In genomic region chr3:152302521-152303021, GRCh38 we compare ENCODE assay signal across 7 cellular contexts. TPM values are rescaled to one million over a fixed set of nuclear protein-coding genes. Genes with fewer than 3 reads are reported as not detected.
DNase-seq lines count a peak whose midpoint lies in the region; ATAC-seq, FAIRE-seq and TF ChIP-seq lines count a peak whose summit lies in the region.

No MANE protein-coding gene starts in this region.

- DNase-seq in HFFc6 (peak; percentile 90), NCI-H1105 treated with DMSO at 0.1 percent for 48 hours (lab: John Stamatoyannopoulos, UW) (peak; percentile 52), HTR-8/SVneo (ENCODE audit: insufficient read length, low spot score) (no peak), mesenteric fat pad (ENCODE audit: low spot score) (no peak)
- no peak for DNase-seq in central memory CD8-positive, alpha-beta T cell (ENCODE audit: low spot score in 2 of 2)
- DNase-seq in naive thymus-derived CD8-positive, alpha-beta T cell = no peak

- POLR2A ChIA-PET in naive thymus-derived CD8-positive, alpha-beta T cell (lab: Charles Lee) = interaction anchor here (0.6 to 1.0 kb wide), 2 partner anchors 45 to 148 kb away, joined by 3 read pairs; no protein-coding TSS in a partner anchor

- ATAC-seq in GM18858 (IDR thresholded peaks at IDR 0.05; ENCODE audit: unreplicated experiment) = peak; percentile 66
- peak; percentile 31 for ATAC-seq in central memory CD8-positive, alpha-beta T cell (replicated peaks; ENCODE audit: extremely low read depth, poor library complexity, severe bottlenecking)
- peak in 1 of 2 donors; percentile 40 for ATAC-seq in naive thymus-derived CD8-positive, alpha-beta T cell

- TF ChIP-seq CTCF in HFFc6 (IDR thresholded peaks at IDR 0.05) = no peak

- peaks cover 43% of the 10 kb centered on the region for H3K36me3 Mint-ChIP-seq in HFFc6 (ENCODE audit: low read depth)
- H3K36me3 Mint-ChIP-seq in central memory CD8-positive, alpha-beta T cell (ENCODE audit: insufficient read depth) = peaks cover 65% of the 10 kb centered on the region
- H3K36me3 Mint-ChIP-seq in naive thymus-derived CD8-positive, alpha-beta T cell = peaks cover 10 to 67% (median 14%) of the 10 kb centered on the region in 3 donors

- H3K4me1 Mint-ChIP-seq in HFFc6 (ENCODE audit: low read depth) = peaks cover 97% of the 10 kb centered on the region
- H3K4me1 Mint-ChIP-seq in central memory CD8-positive, alpha-beta T cell = peaks cover 64% of the 10 kb centered on the region
- H3K4me1 Mint-ChIP-seq in naive thymus-derived CD8-positive, alpha-beta T cell = peaks cover 28 to 99% (median 76%) of the 10 kb centered on the region in 4 donors

- H3K4me3 Mint-ChIP-seq in HFFc6 = peak overlapping the region; percentile 84
- peak overlapping the region; percentile 61 for H3K4me3 Mint-ChIP-seq in central memory CD8-positive, alpha-beta T cell
- peak overlapping the region; percentile 10 to 71 (median 57) for H3K4me3 Mint-ChIP-seq in naive thymus-derived CD8-positive, alpha-beta T cell

- peak overlapping the region; percentile 95 for H3K27ac Mint-ChIP-seq in HFFc6
- peak overlapping the region; percentile 89 for H3K27ac Mint-ChIP-seq in central memory CD8-positive, alpha-beta T cell (ENCODE audit: low read depth)
- H3K27ac Mint-ChIP-seq in naive thymus-derived CD8-positive, alpha-beta T cell = peak overlapping the region; percentile 14 to 94 (median 82)

- H3K9me3 Mint-ChIP-seq in HFFc6 = no peaks in the 10 kb centered on the region
- H3K9me3 Mint-ChIP-seq in central memory CD8-positive, alpha-beta T cell = no peaks in the 10 kb centered on the region
- H3K9me3 Mint-ChIP-seq in naive thymus-derived CD8-positive, alpha-beta T cell = no peaks in the 10 kb centered on the region

- FAIRE-seq in HTR-8/SVneo (lab: Jason Lieb, UNC) = no peak

- peaks cover 3% of the 10 kb centered on the region for H3K27me3 Mint-ChIP-seq in HFFc6 (ENCODE audit: insufficient read depth)
- H3K27me3 Mint-ChIP-seq in central memory CD8-positive, alpha-beta T cell = no peaks in the 10 kb centered on the region
- no peaks in the 10 kb centered on the region for H3K27me3 Mint-ChIP-seq in naive thymus-derived CD8-positive, alpha-beta T cell

RNA-seq across cellular contexts. Expression of gene MBNL1, which starts 33.8 kb away (rescaled TPM):
- total RNA-seq in HFFc6 (2021; fragmentation: NEBNext Ultra II Directional; extraction: Animal tissue kit (Norgen Biotek cat#: 25700)) = 100 to 1,000 TPM; 200 to 291 (median 244) TPM
- 100 to 1,000 TPM; 419 to 423 TPM for total RNA-seq in naive thymus-derived CD8-positive, alpha-beta T cell
- 100 to 1,000 TPM; 298 to 370 (median 331) TPM for polyA plus RNA-seq in naive thymus-derived CD8-positive, alpha-beta T cell
- 284 TPM for total RNA-seq in mesenteric fat pad

Comparison
In these comparisons a context has a peak if more than half of its experiments do, and no peak if none do; other contexts are left out.
1. DNase-seq: peak in HFFc6 (single experiment) and NCI-H1105 treated with DMSO at 0.1 percent for 48 hours (single experiment); none in central memory CD8-positive, alpha-beta T cell (0 of 2), naive thymus-derived CD8-positive, alpha-beta T cell (0 of 10), HTR-8/SVneo (single experiment) and mesenteric fat pad (single experiment).
2. Peak in every context shown above with its lines, with median percentiles within 50 percentile points of each other: H3K27ac Mint-ChIP-seq and H3K4me3 Mint-ChIP-seq.